ENCODE assay signal across 8 cellular contexts in the genomic region with DNA sequence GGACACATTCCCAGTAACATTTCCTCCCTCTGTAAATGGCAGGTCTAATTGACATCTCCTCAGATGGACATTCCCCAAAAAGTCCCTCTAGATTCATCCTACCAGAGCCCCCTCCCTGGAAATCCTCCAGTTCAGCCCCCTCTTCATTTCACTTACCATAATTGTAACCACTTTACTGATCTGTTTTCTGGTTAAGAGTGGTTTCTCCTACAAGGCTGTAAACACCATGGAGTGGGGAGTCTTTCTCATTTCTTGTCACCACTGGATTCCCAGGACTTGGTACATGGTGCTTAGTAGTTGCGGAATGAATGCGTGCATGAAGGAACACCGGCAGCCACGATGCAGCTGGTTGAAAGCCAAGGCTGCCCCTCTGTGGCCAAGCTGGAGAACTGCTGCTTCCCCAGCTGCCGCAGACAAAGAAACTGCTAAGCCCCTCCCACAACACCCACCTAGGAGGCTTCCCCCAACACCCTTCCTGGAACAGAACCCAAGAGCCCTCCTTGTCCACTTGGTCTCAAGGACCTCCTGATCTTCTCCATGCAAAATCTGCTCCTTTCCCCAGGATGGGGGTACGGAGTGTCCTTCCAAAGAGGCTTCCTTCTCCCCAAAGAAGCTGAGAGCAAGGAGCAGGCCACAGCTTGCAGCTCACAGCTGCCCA. TPM values are rescaled to one million over a fixed set of nuclear protein-coding genes. Genes with fewer than 3 reads are reported as not detected.
A peak's percentile ranks its signal among the peaks of the same experiment; 100 is the strongest.
DNase-seq lines count a peak whose midpoint lies in the region; ATAC-seq, FAIRE-seq and TF ChIP-seq lines count a peak whose summit lies in the region.

No MANE protein-coding gene starts in this region.

- H3K4me2 ChIP-seq in keratinocyte (ENCODE audit: control insufficient read depth, extremely low read depth, insufficient read depth, low read depth, low read length) = no peak overlapping the region

- no peak overlapping the region for H3K27ac Mint-ChIP-seq in activated B cell treated with CpG ODN at 0.5 μM for 24 hours

- ATAC-seq in GM21529 (IDR thresholded peaks at IDR 0.05; ENCODE audit: unreplicated experiment) = peak; percentile 42
- peak; percentile 100 for ATAC-seq in activated B cell treated with CpG ODN at 0.5 μM for 24 hours (ENCODE audit: low read depth)
- ATAC-seq in GM18498 (IDR thresholded peaks at IDR 0.05; ENCODE audit: unreplicated experiment) = no peak

- H3K4me1 ChIP-seq in BE2C (no peaks in the 10 kb centered on the region), keratinocyte (ENCODE audit: control insufficient read depth, extremely low read depth, insufficient read depth, low read length) (no peaks in the 10 kb centered on the region)

- DNase-seq in BE2C (peak; percentile 84), NCI-H2171 (lab: John Stamatoyannopoulos, UW) (peak; percentile 74), activated B cell treated with CpG ODN at 0.5 μM for 24 hours (peak; percentile 60), keratinocyte (ENCODE audit: low read depth, low spot score) (peak; percentile 41)
- DNase-seq in central memory CD4-positive, alpha-beta T cell = peak; percentile 71
- DNase-seq in stimulated activated CD4-positive, alpha-beta T cell treated with anti-CD3 and anti-CD28 coated beads, Interleukin-1b, Interleukin-23, amount 100 ng/mL, for 24 hours (ENCODE audit: low read depth in 4 of 4, low spot score in 1 of 4) = peak; percentile 47 to 68 (median 54)

- no peak overlapping the region for H3K9ac ChIP-seq in keratinocyte (ENCODE audit: control insufficient read depth, extremely low read depth, insufficient read depth, low read length)

- H3K36me3 ChIP-seq in BE2C (peaks cover 11% of the 10 kb centered on the region; the same call in 1 of the 2 replicates), keratinocyte (ENCODE audit: control insufficient read depth in 2 of 2, extremely low read depth in 1 of 2, insufficient read depth in 2 of 2, low read length in 2 of 2) (no peaks in the 10 kb centered on the region)

- H3K4me3 ChIP-seq in BE2C (ENCODE audit: low read depth, low read length) (no peak overlapping the region), keratinocyte (ENCODE audit: control insufficient read depth in 2 of 3, extremely low read depth in 1 of 3, insufficient read depth in 2 of 3, low read depth in 1 of 3, low read length in 3 of 3) (no peak overlapping the region)

- H3K27ac ChIP-seq in keratinocyte (ENCODE audit: control insufficient read depth, insufficient read depth, low read length) = no peak overlapping the region

- peaks cover 20% of the 10 kb centered on the region for H3K4me1 Mint-ChIP-seq in activated B cell treated with CpG ODN at 0.5 μM for 24 hours

- peaks cover 3% of the 10 kb centered on the region for H4K20me1 ChIP-seq in keratinocyte (ENCODE audit: control insufficient read depth, extremely low read depth, insufficient read depth, low read length)

- H3K27me3 ChIP-seq in BE2C (no peaks in the 10 kb centered on the region), keratinocyte (ENCODE audit: control insufficient read depth, extremely low read depth, insufficient read depth, low read length) (no peaks in the 10 kb centered on the region)

- H3K27me3 Mint-ChIP-seq in activated B cell treated with CpG ODN at 0.5 μM for 24 hours = no peaks in the 10 kb centered on the region

- H3K4me3 Mint-ChIP-seq in activated B cell treated with CpG ODN at 0.5 μM for 24 hours = no peak overlapping the region

- H3K36me3 Mint-ChIP-seq in activated B cell treated with CpG ODN at 0.5 μM for 24 hours (ENCODE audit: low read depth) = peaks cover 44% of the 10 kb centered on the region

- FAIRE-seq in keratinocyte (lab: Jason Lieb, UNC) = peak; percentile 79

- no peak overlapping the region for H2AFZ ChIP-seq in keratinocyte (ENCODE audit: control insufficient read depth, low read length)

- H3K79me2 ChIP-seq in keratinocyte (ENCODE audit: control insufficient read depth, insufficient read depth, low read length) = no peaks in the 10 kb centered on the region

- intact Hi-C loops in activated B cell treated with CpG ODN at 0.5 μM for 24 hours (cut with micrococcal nuclease) = loop anchor here (1.0 kb wide), 5 partner anchors 8 to 299 kb away; no protein-coding TSS in a partner anchor

- TF ChIP-seq CTCF in BE2C (IDR thresholded peaks at IDR 0.05; ENCODE audit: low read depth, low read length) = peak; percentile 98
- TF ChIP-seq CTCF in activated B cell treated with CpG ODN at 0.5 μM for 24 hours (IDR thresholded peaks at IDR 0.05) = no peak
- TF ChIP-seq CTCF in keratinocyte (optimal IDR thresholded peaks at IDR 0.05 in 1 of 3, IDR thresholded peaks at IDR 0.05 in 1 of 3, conservative IDR thresholded peaks at IDR 0.05 in 1 of 3; ENCODE audit: extremely low read depth in 1 of 3, insufficient read depth in 2 of 3, low read length in 3 of 3) = peak; percentile 95 to 96 (median 95)

- H3K9me3 ChIP-seq in BE2C (no peaks in the 10 kb centered on the region), keratinocyte (ENCODE audit: control insufficient read depth, low read depth, low read length) (no peaks in the 10 kb centered on the region)

- H3K9me1 ChIP-seq in keratinocyte (ENCODE audit: control insufficient read depth, extremely low read depth, insufficient read depth, low read length) = no peaks in the 10 kb centered on the region

- H3K9me3 Mint-ChIP-seq in activated B cell treated with CpG ODN at 0.5 μM for 24 hours = no peaks in the 10 kb centered on the region

- CTCF ChIA-PET in activated B cell treated with CpG ODN at 0.5 μM for 24 hours (lab: Charles Lee) = interaction anchor here (0.6 to 4.1 kb wide), 10 partner anchors 11 to 565 kb away, joined by 3 to 68 read pairs (median 4); no protein-coding TSS in a partner anchor

- dilution Hi-C loops in keratinocyte (cut with MboI; ENCODE audit: extremely low pct_ligation_motif_present, low sequenced_read_pairs) = no loop called here

- POLR2A ChIA-PET in activated B cell treated with CpG ODN at 0.5 μM for 24 hours (lab: Charles Lee) = interaction anchor here (0.7 to 0.9 kb wide), 2 partner anchors 12 to 38 kb away, joined by 3 to 6 read pairs; no protein-coding TSS in a partner anchor

RNA-seq across cellular contexts. Expression of a gene that starts 18.6 kb away (rescaled TPM):
- 29.1 TPM for polyA plus RNA-seq in BE2C (2012; ENCODE audit: insufficient read depth, insufficient read length, low read depth)
- 0.12 and 0.18 TPM in 2 replicates for total RNA-seq in activated B cell treated with CpG ODN at 0.5 μM for 24 hours
- 0.05 to 0.06 TPM (median 0.05 TPM) in 3 replicates for polyA plus RNA-seq in keratinocyte
- not detected for polyA plus RNA-seq in keratinocyte (2011; ENCODE audit: low read depth)
- polyA plus RNA-seq in keratinocyte (2011; cell fraction: cytosol; rRNA removed) = 0.10 and 0.12 TPM in 2 replicates
- polyA plus RNA-seq in keratinocyte (2011; cell fraction: nucleus; rRNA removed) = 0.23 and 0.28 TPM in 2 replicates
- 0.09 and 0.31 TPM in 2 replicates for polyA plus RNA-seq in keratinocyte (2012; ENCODE audit: low replicate concordance)
- 0.10 to 0.26 TPM in 2 of 3 replicates, not detected in the other for polyA minus RNA-seq in keratinocyte
- not detected for polyA minus RNA-seq in keratinocyte (2011; cell fraction: cytosol; rRNA and poly(A)+ RNA removed)
- polyA minus RNA-seq in keratinocyte (2011; cell fraction: nucleus; rRNA and poly(A)+ RNA removed) = 0.23 and 0.84 TPM in 2 replicates

RNA-seq across cellular contexts. Expression of a gene that starts 39.4 kb away (rescaled TPM):
- 41.4 TPM for polyA plus RNA-seq in BE2C (2012; ENCODE audit: insufficient read depth, insufficient read length, low read depth)
- 22.4 and 26.1 TPM in 2 replicates for total RNA-seq in activated B cell treated with CpG ODN at 0.5 μM for 24 hours
- 9.3 to 16.6 TPM (median 10.0 TPM) in 3 replicates for polyA plus RNA-seq in keratinocyte
- 0.97 TPM for polyA plus RNA-seq in keratinocyte (2011; ENCODE audit: low read depth)
- polyA plus RNA-seq in keratinocyte (2011; cell fraction: cytosol; rRNA removed) = 6.4 and 7.8 TPM in 2 replicates
- 20.6 and 24.4 TPM in 2 replicates for polyA plus RNA-seq in keratinocyte (2011; cell fraction: nucleus; rRNA removed)
- polyA plus RNA-seq in keratinocyte (2012; ENCODE audit: low replicate concordance) = 5.7 and 8.2 TPM in 2 replicates
- 12.4 to 25.5 TPM (median 15.5 TPM) in 3 replicates for polyA minus RNA-seq in keratinocyte
- polyA minus RNA-seq in keratinocyte (2011; cell fraction: cytosol; rRNA and poly(A)+ RNA removed) = 9.2 TPM
- polyA minus RNA-seq in keratinocyte (2011; cell fraction: nucleus; rRNA and poly(A)+ RNA removed) = 9.4 and 16.4 TPM in 2 replicates

RNA-seq across cellular contexts. Expression of a gene that starts 51.2 kb away (rescaled TPM):
- 133 TPM for polyA plus RNA-seq in BE2C (2012; ENCODE audit: insufficient read depth, insufficient read length, low read depth)
- 112 and 127 TPM in 2 replicates for total RNA-seq in activated B cell treated with CpG ODN at 0.5 μM for 24 hours
- 24.9 to 51.4 TPM (median 29.2 TPM) in 3 replicates for polyA plus RNA-seq in keratinocyte
- 65.8 TPM for polyA plus RNA-seq in keratinocyte (2011; ENCODE audit: low read depth)
- polyA plus RNA-seq in keratinocyte (2011; cell fraction: cytosol; rRNA removed) = 22.9 and 50.3 TPM in 2 replicates
- polyA plus RNA-seq in keratinocyte (2011; cell fraction: nucleus; rRNA removed) = 100 and 122 TPM in 2 replicates
- polyA plus RNA-seq in keratinocyte (2012; ENCODE audit: low replicate concordance) = 47.2 and 78.2 TPM in 2 replicates
- 63.9 to 128 TPM (median 69.3 TPM) in 3 replicates for polyA minus RNA-seq in keratinocyte
- 86.5 TPM for polyA minus RNA-seq in keratinocyte (2011; cell fraction: cytosol; rRNA and poly(A)+ RNA removed)
- polyA minus RNA-seq in keratinocyte (2011; cell fraction: nucleus; rRNA and poly(A)+ RNA removed) = 121 and 126 TPM in 2 replicates
